1 cellular context compared by ENCODE assay signal in the genomic region with DNA sequence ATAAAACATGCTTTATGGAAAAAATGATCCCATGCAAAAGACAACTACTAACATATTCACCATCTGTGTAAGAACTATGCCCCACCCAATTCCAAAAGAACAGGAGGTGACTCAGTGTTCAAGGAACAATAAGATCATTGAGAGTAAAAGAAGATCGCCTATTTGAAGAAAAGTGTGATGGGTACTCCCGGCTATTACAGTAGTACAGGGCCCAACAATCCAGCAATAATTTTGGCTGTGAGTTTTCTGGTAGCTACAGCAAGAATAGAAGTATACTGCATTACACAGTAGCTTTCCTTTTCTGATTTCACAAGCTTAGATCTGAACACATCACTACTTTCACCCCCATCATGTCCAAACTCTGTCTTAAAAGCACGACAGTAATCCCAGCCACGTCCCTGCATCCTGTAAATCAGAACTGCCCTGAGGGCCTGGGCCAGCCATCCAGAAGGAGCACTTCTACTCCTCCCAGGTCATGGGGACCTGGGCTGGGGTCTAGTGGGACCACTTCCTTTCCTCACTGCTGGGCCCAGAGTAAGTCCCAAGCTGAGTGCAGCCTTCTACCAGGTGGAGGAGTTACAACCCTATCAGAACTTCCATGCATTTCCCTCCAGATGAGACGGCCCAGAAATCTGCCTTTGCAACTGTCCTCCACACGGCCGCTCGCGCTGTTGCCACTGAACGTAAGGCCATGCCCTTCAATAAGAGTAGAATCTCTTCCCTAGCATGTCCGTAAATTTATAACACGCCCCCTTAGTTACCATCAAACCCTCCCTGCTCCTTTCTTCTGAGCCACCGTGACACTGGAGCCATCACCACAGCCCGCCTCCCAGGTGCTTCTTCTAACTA.
TF ChIP-seq lines count a peak whose summit lies in the region.

No MANE protein-coding gene starts in this region.

TF ChIP-seq in endothelial cell of umbilical vein, 7 proteins besides CTCF, POLR2A, EP300 and RAD21 (continued from another document):
- TF ChIP-seq, protein P1, sequence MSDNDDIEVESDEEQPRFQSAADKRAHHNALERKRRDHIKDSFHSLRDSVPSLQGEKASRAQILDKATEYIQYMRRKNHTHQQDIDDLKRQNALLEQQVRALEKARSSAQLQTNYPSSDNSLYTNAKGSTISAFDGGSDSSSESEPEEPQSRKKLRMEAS (IDR thresholded peaks at IDR 0.05; ENCODE audit: insufficient read depth, insufficient read length): no peak
- peak; percentile 81 for TF ChIP-seq JUN (IDR thresholded peaks at IDR 0.05; ENCODE audit: borderline replicate concordance, insufficient read depth, insufficient read length, low read depth)
